ENCODE assay signal across 14 cellular contexts in the genomic region with DNA sequence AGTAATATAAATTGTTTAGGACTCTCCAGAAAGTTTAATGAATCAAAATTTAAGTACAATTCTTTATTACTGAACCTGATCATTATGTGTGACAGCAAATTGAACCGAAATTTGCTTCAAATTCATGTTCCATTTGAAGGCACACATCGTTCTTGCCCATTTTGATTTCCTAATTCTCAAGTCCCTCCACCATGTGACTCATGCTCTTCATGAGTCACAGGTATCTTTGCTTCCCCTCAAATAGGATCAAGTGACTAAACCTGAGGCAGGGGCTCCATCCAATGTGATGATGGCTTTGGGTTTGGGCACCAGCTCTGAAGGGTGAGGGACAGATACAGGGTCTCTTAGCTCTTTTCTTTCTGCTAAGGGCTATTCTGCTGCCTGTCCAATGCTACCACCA.
"Had no signal": no experiment of that assay in that cellular context is flagged by ENCODE, and none has a peak within 500 bp of the region (broad histone marks: within the 10 kb centered on the region; RNA-seq: fewer than 3 reads in every experiment).

No MANE protein-coding gene starts in this region.

- ATAC-seq: naive thymus-derived CD8-positive, alpha-beta T cell; right lobe of liver had no signal

- H3K4me3 ChIP-seq: ascending aorta, ovary, right lobe of liver had no signal

- DNase-seq: activated CD4-positive, alpha-beta T cell treated with anti-CD3 and anti-CD28 coated beads, Interleukin-2, amount 50 U/mL, for 1 hour; activated CD8-positive, alpha-beta memory T cell treated with anti-CD3 and anti-CD28 coated beads, Interleukin-2, amount 50 U/mL, for 4 hours; activated effector memory CD4-positive, alpha-beta T cell treated with Interleukin-2 at 50 U/mL for 16 hours; activated naive CD4-positive, alpha-beta T cell treated with anti-CD3 and anti-CD28 coated beads, Interleukin-2, amount 50 U/mL, for 16 hours; activated T-cell treated with anti-CD3 and anti-CD28 coated beads, Interleukin-2, amount 50 U/mL, for 48 hours; cerebellar nuclear complex; cortex of kidney; mesendoderm; naive thymus-derived CD8-positive, alpha-beta T cell; ovary; right lobe of liver; stimulated activated naive CD4-positive, alpha-beta T cell; T-helper 9 cell had no signal
